ENCODE assay signal across 10 cellular contexts in the genomic region with DNA sequence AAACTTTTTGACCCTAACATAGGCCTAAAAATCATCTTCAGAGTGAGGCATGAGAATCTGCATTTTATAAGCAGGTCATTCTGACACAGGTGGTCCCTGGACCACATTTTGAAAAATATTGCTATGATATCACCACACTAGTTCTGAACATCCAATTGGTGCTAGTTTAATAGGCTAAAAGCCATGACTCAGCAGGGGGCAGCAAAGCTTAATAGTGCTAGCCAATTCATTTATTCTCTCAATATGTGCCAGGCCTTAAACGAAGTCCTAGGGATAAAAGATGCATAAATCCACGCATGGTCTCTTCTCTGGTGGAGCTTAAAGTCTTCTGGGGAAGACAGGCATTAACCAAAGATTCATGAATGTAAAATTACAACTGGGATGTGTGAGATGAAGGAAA. TPM values are rescaled to one million over a fixed set of nuclear protein-coding genes. Genes with fewer than 3 reads are reported as not detected.
DNase-seq lines count a peak whose midpoint lies in the region; ATAC-seq and TF ChIP-seq lines count a peak whose summit lies in the region.
"Had no signal": no experiment of that assay in that cellular context is flagged by ENCODE, and none has a peak within 500 bp of the region (broad histone marks: within the 10 kb centered on the region; RNA-seq: fewer than 3 reads in every experiment).

No MANE protein-coding gene starts in this region.

- TF ChIP-seq CTCF in choroid plexus epithelial cell (conservative IDR thresholded peaks at IDR 0.05; ENCODE audit: low read depth, low read length), result peak; percentile 56
- TF ChIP-seq CTCF in progenitor cell of endocrine pancreas (IDR thresholded peaks at IDR 0.05; ENCODE audit: unreplicated experiment), result peak; percentile 43

- H3K27ac Mint-ChIP-seq in progenitor cell of endocrine pancreas, result no peak overlapping the region

- H3K9me3 Mint-ChIP-seq in progenitor cell of endocrine pancreas (ENCODE audit: low read depth), result no peaks in the 10 kb centered on the region

- no peak overlapping the region for H3K4me3 ChIP-seq in choroid plexus epithelial cell (ENCODE audit: low read depth, low read length)
- H3K4me3 ChIP-seq: uterus had no signal

- H3K4me1 Mint-ChIP-seq in progenitor cell of endocrine pancreas (ENCODE audit: low read depth), result no peaks in the 10 kb centered on the region

- no peak overlapping the region for H3K4me3 Mint-ChIP-seq in progenitor cell of endocrine pancreas (ENCODE audit: low read depth)

- DNase-seq in DMS 273 (lab: John Stamatoyannopoulos, UW; ENCODE audit: unreplicated experiment), result peak; percentile 53
- DNase-seq in DMS 273 treated with DMSO at 0.1 percent for 48 hours (lab: John Stamatoyannopoulos, UW), result no peak
- peak; percentile 27 for DNase-seq in NCI-H1694 (lab: John Stamatoyannopoulos, UW)
- peak; percentile 78 for DNase-seq in choroid plexus epithelial cell (ENCODE audit: low read depth)
- DNase-seq in progenitor cell of endocrine pancreas (ENCODE audit: low spot score, unreplicated experiment), result no peak
- DNase-seq in stimulated activated CD8-positive, alpha-beta memory T cell treated with anti-CD3 and anti-CD28 coated beads, Interleukin-4, amount 100 ng/mL, for 48 hours, result no peak
- DNase-seq: 8988T, uterus had no signal

- H3K36me3 Mint-ChIP-seq in progenitor cell of endocrine pancreas (ENCODE audit: insufficient read depth), result no peaks in the 10 kb centered on the region

- ATAC-seq in HG02678 (IDR thresholded peaks at IDR 0.05; ENCODE audit: unreplicated experiment), result no peak
- ATAC-seq in HG03108 (IDR thresholded peaks at IDR 0.05; ENCODE audit: unreplicated experiment), result no peak

- peaks cover 3% of the 10 kb centered on the region for H3K27me3 Mint-ChIP-seq in progenitor cell of endocrine pancreas

RNA-seq across cellular contexts. Expression of a gene that starts 10.2 kb away (rescaled TPM):
- total RNA-seq in progenitor cell of endocrine pancreas, result 29.4 and 32.0 TPM in 2 replicates

RNA-seq across cellular contexts. Expression of a gene that starts 28.9 kb away (rescaled TPM):
- total RNA-seq in progenitor cell of endocrine pancreas, result 29.1 and 31.2 TPM in 2 replicates

Comparison
In these comparisons a context has a peak if more than half of its experiments do, and no peak if none do; other contexts are left out.
1. DNase-seq: peak in DMS 273 (single experiment), NCI-H1694 (single experiment) and choroid plexus epithelial cell (single experiment); none in DMS 273 treated with DMSO at 0.1 percent for 48 hours (single experiment), progenitor cell of endocrine pancreas (single experiment) and stimulated activated CD8-positive, alpha-beta memory T cell treated with anti-CD3 and anti-CD28 coated beads, Interleukin-4, amount 100 ng/mL, for 48 hours (single experiment).